ENCODE assay signal across 22 cellular contexts in the genomic region with DNA sequence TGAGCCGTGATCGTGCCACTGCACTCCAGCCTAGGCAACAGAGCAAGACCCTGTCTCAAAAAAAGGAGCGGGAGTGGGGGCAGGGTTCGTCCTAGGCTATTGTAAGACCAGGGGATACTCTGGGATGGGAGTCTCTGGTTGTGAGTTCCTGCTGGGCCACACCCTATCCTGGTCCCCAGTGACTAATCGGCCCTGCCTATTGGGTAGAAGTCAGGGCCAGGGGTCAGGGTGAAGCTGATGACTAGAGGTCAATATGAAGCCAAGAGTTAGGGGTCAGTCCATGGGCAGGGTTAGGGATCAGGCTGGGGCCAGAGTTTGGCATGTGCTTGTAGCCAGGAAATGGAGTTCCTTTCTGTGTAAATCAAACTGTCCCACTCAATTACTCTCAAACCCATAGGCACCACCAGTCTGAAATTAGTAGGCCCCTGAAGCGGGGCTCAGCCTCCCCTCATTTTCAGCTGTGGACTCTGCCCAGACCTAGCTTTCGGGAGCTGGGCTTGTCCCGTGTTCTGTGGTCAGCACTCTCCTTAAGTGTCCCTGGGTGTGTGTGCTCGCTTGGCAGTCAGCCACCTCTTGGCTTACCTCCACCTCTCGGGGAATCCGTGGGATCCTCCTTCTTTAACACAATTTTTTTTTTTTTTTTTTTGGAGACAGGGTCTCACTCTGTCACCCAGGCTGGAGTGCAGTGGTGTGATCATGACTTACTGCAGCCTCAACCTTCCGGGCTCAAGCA. TPM values are rescaled to one million over a fixed set of nuclear protein-coding genes. Genes with fewer than 3 reads are reported as not detected.
DNase-seq lines count a peak whose midpoint lies in the region; ATAC-seq and TF ChIP-seq lines count a peak whose summit lies in the region.
"Had no signal": no experiment of that assay in that cellular context is flagged by ENCODE, and none has a peak within 500 bp of the region (broad histone marks: within the 10 kb centered on the region; RNA-seq: fewer than 3 reads in every experiment).

No MANE protein-coding gene starts in this region.

- no peak overlapping the region for H3K9ac ChIP-seq in neuronal stem cell (ENCODE audit: low read depth, low read length, poor library complexity)

- peak; percentile 61 for DNase-seq in Right ventricle myocardium superior
- DNase-seq in cardiac septum (ENCODE audit: low spot score), result no peak
- no peak for DNase-seq in left ventricle myocardium inferior
- DNase-seq in neuronal stem cell (ENCODE audit: low spot score), result no peak
- no peak for DNase-seq in vagina (ENCODE audit: extremely low spot score in 2 of 2)
- DNase-seq in natural killer cell, result no peak
- DNase-seq in SKM-1 treated with dmso at 0.1 percent for 144 hours (lab: John Stamatoyannopoulos, UW; ENCODE audit: unreplicated experiment), result no peak
- no peak for DNase-seq in GM13976 (ENCODE audit: low spot score)
- DNase-seq: activated CD8-positive, alpha-beta memory T cell treated with anti-CD3 and anti-CD28 coated beads for 24 hours; amniotic stem cell; CD4-positive, CD25-positive, alpha-beta regulatory T cell; head of caudate nucleus; MM.1S; SW 1271; WERI-Rb-1 had no signal

- peak overlapping the region; percentile 95 for H3K27ac ChIP-seq in left ventricle myocardium inferior (replicated peaks)
- H3K27ac ChIP-seq in neuronal stem cell (replicated peaks; ENCODE audit: low read length), result no peak overlapping the region
- peak overlapping the region; percentile 72 for H3K27ac ChIP-seq in vagina
- H3K27ac ChIP-seq: epithelial cell of prostate, WERI-Rb-1 had no signal

- peak overlapping the region; percentile 65 for H2AK5ac ChIP-seq in neuronal stem cell (ENCODE audit: low read depth, low read length)

- no peak overlapping the region for H3K23ac ChIP-seq in neuronal stem cell (ENCODE audit: low read depth, low read length, poor library complexity)

- peaks cover 0 to 4% of the 10 kb centered on the region in 2 donors for H3K4me1 Mint-ChIP-seq in natural killer cell

- no peaks in the 10 kb centered on the region for H3K9me3 Mint-ChIP-seq in natural killer cell
- H3K9me3 Mint-ChIP-seq: activated T-helper 2 cell treated with anti-CD3 and anti-CD28 coated beads, Interferon-gamma antibody, Interleukin-2, Interleukin-4, amounts not matched to agents 10 μg/mL and 5 μg/mL and 100 μg/mL, durations not matched to agents 14 hours and 24 hours and 36 hours had no signal

- no peaks in the 10 kb centered on the region for H3K9me3 ChIP-seq in left ventricle myocardium inferior (replicated peaks)
- H3K9me3 ChIP-seq in neuronal stem cell (replicated peaks in 1 of 2; ENCODE audit: control insufficient read depth in 2 of 2, insufficient read depth in 1 of 2, low read depth in 1 of 2, low read length in 2 of 2), result no peaks in the 10 kb centered on the region
- H3K9me3 ChIP-seq in vagina, result no peaks in the 10 kb centered on the region
- H3K9me3 ChIP-seq: Peyer's patch had no signal

- H2AFZ ChIP-seq in neuronal stem cell (ENCODE audit: low read length), result peak overlapping the region; percentile 33

- peaks cover 25% of the 10 kb centered on the region for H3K27me3 ChIP-seq in left ventricle myocardium inferior (ENCODE audit: low read depth)
- H3K27me3 ChIP-seq in neuronal stem cell (ENCODE audit: control insufficient read depth in 3 of 3, insufficient read depth in 3 of 3, low read depth in 1 of 3, low read length in 3 of 3), result peaks cover 0 to 35% (median 12%) of the 10 kb centered on the region in 3 experiments
- no peaks in the 10 kb centered on the region for H3K27me3 ChIP-seq in vagina

- TF ChIP-seq POLR2A in vagina (IDR thresholded peaks at IDR 0.05), result no peak

- no peak overlapping the region for H3K14ac ChIP-seq in neuronal stem cell (ENCODE audit: low read length)

- H2BK12ac ChIP-seq in neuronal stem cell (ENCODE audit: low read length), result no peak overlapping the region

- TF ChIP-seq CTCF in left ventricle myocardium inferior (IDR thresholded peaks at IDR 0.05; ENCODE audit: borderline replicate concordance) (no peak), vagina (IDR thresholded peaks at IDR 0.05) (no peak), natural killer cell (IDR thresholded peaks at IDR 0.05) (no peak), GM13976 (IDR thresholded peaks at IDR 0.05; ENCODE audit: borderline replicate concordance, control extremely low read depth, extremely low read depth, insufficient read depth, missing control alignments) (no peak)

- no peak overlapping the region for H2BK5ac ChIP-seq in neuronal stem cell (ENCODE audit: low read length)

- H3K27me3 Mint-ChIP-seq in natural killer cell (ENCODE audit: low read depth in 2 of 2), result peaks cover 16 to 32% of the 10 kb centered on the region in 2 donors

- H3K79me1 ChIP-seq in neuronal stem cell (ENCODE audit: low read depth, low read length), result no peaks in the 10 kb centered on the region

- H3K4ac ChIP-seq in neuronal stem cell (ENCODE audit: low read length), result no peak overlapping the region

- no peak overlapping the region for H3K18ac ChIP-seq in neuronal stem cell (ENCODE audit: low read length)

- H4K91ac ChIP-seq in neuronal stem cell (ENCODE audit: low read depth, low read length, poor library complexity), result no peak overlapping the region

- ATAC-seq in Right ventricle myocardium superior (ENCODE audit: poor library complexity) (peak; percentile 25), natural killer cell (no peak)

- in situ Hi-C loops in GM13976 (cut with MboI; ENCODE audit: low sequenced_read_pairs, unreplicated experiment), result no loop called here

- H3K4me3 Mint-ChIP-seq in natural killer cell, result no peak overlapping the region
- H3K4me3 Mint-ChIP-seq: CD4-positive, CD25-positive, alpha-beta regulatory T cell had no signal

- H2BK120ac ChIP-seq in neuronal stem cell (ENCODE audit: low read depth, low read length), result no peak overlapping the region

- no CpG with 5 or more reads among the region's 12 CpGs for WGBS in neuronal stem cell (ENCODE audit: extremely low coverage in 2 of 2, insufficient read length in 2 of 2, insufficient replicate concordance in 1 of 2), 2 donors

- H3K4me1 ChIP-seq in left ventricle myocardium inferior (peaks cover 92% of the 10 kb centered on the region), neuronal stem cell (ENCODE audit: control insufficient read depth in 2 of 2, insufficient read depth in 1 of 2, low read depth in 1 of 2, low read length in 2 of 2) (peaks cover 9 to 12% of the 10 kb centered on the region in 2 donors), vagina (peaks cover 32% of the 10 kb centered on the region)

- H3K4me3 ChIP-seq in left ventricle myocardium inferior (peak overlapping the region; percentile 78), neuronal stem cell (ENCODE audit: low read length in 2 of 2) (no peak overlapping the region), vagina (peak overlapping the region; percentile 42 to 53)

- H2BK15ac ChIP-seq in neuronal stem cell (ENCODE audit: low read length), result no peak overlapping the region

- H3K36me3 Mint-ChIP-seq in natural killer cell, result no peaks in the 10 kb centered on the region

- H3K27ac Mint-ChIP-seq in natural killer cell, result no peak overlapping the region
- H3K27ac Mint-ChIP-seq: activated T-helper 2 cell treated with anti-CD3 and anti-CD28 coated beads, Interferon-gamma antibody, Interleukin-2, Interleukin-4, amounts not matched to agents 10 μg/mL and 5 μg/mL and 100 μg/mL, durations not matched to agents 14 hours and 24 hours and 36 hours had no signal

- H3K36me3 ChIP-seq in left ventricle myocardium inferior, result peaks cover 3% of the 10 kb centered on the region
- no peaks in the 10 kb centered on the region for H3K36me3 ChIP-seq in neuronal stem cell (replicated peaks in 1 of 2; ENCODE audit: control insufficient read depth in 2 of 2, insufficient read depth in 2 of 2, low read length in 2 of 2)
- no peaks in the 10 kb centered on the region for H3K36me3 ChIP-seq in vagina
- H3K36me3 ChIP-seq: Peyer's patch, WERI-Rb-1 had no signal

- H3K4me2 ChIP-seq in neuronal stem cell (ENCODE audit: insufficient read depth, low read length, poor library complexity, severe bottlenecking), result no peak overlapping the region

- intact Hi-C loops in Right ventricle myocardium superior (cut with DNase I), result no loop called here
- intact Hi-C loops in cardiac septum (cut with DNase I), result no loop called here
- intact Hi-C loops in left ventricle myocardium inferior (cut with micrococcal nuclease), result no loop called here
- intact Hi-C loops in vagina (cut with DNase I), result no loop called here
- intact Hi-C loops in natural killer cell (cut with micrococcal nuclease), result no loop called here

- H4K8ac ChIP-seq in neuronal stem cell (ENCODE audit: low read depth, low read length), result no peak overlapping the region

RNA-seq across cellular contexts. Expression of a gene that starts 1.8 kb away (rescaled TPM):
- total RNA-seq in Right ventricle myocardium superior (16.6 TPM), cardiac septum (9.2 TPM), left ventricle myocardium inferior (12.5 TPM), vagina (21.6 TPM), natural killer cell (not detected)
- 0.39 TPM for polyA plus RNA-seq in neuronal stem cell (2013, experiment 1 of 2)
- 0.47 TPM for polyA plus RNA-seq in neuronal stem cell (2013, experiment 2 of 2)
- total RNA-seq: A673; CD4-positive, CD25-positive, alpha-beta regulatory T cell; HT-29 had no signal

RNA-seq across cellular contexts. Expression of a gene that starts 21.9 kb away (rescaled TPM):
- 9.6 TPM for total RNA-seq in Right ventricle myocardium superior
- 2.4 TPM for total RNA-seq in cardiac septum
- total RNA-seq in left ventricle myocardium inferior, result 6.4 TPM
- 0.01 TPM for polyA plus RNA-seq in neuronal stem cell (2013, experiment 1 of 2)
- polyA plus RNA-seq in neuronal stem cell (2013, experiment 2 of 2), result 0.01 TPM
- total RNA-seq in vagina, result 8.8 TPM
- total RNA-seq in natural killer cell, result under 1 TPM; 0.09 to 0.36 (median 0.30) TPM
- total RNA-seq: A673; activated T-helper 2 cell treated with anti-CD3 and anti-CD28 coated beads, Interferon-gamma antibody, Interleukin-2, Interleukin-4, amounts not matched to agents 10 μg/mL and 5 μg/mL and 100 μg/mL, durations not matched to agents 14 hours and 24 hours and 36 hours; CD4-positive, CD25-positive, alpha-beta regulatory T cell; HT-29; kidney epithelial cell; pulmonary artery endothelial cell had no signal
- polyA plus RNA-seq: CD4-positive, CD25-positive, alpha-beta regulatory T cell had no signal

RNA-seq across cellular contexts. Expression of a gene that starts 33.3 kb away (rescaled TPM):
- total RNA-seq in Right ventricle myocardium superior, result 11.3 TPM
- total RNA-seq in cardiac septum, result 9.9 TPM
- total RNA-seq in left ventricle myocardium inferior, result 10.2 TPM
- 57.7 TPM for polyA plus RNA-seq in neuronal stem cell (2013, experiment 1 of 2)
- polyA plus RNA-seq in neuronal stem cell (2013, experiment 2 of 2), result 57.2 TPM
- total RNA-seq in vagina, result 16.0 TPM
- 10 to 100 TPM; 10.1 to 13.5 (median 12.3) TPM for total RNA-seq in natural killer cell

RNA-seq across cellular contexts. Expression of a gene that starts 47.0 kb away (rescaled TPM):
- total RNA-seq in Right ventricle myocardium superior (0.32 TPM), cardiac septum (not detected), left ventricle myocardium inferior (0.33 TPM), vagina (not detected), natural killer cell (under 1 TPM in 1 of 3 donors, not detected in 2; 0.23 TPM)
- 0.13 TPM for polyA plus RNA-seq in neuronal stem cell (2013, experiment 1 of 2)
- polyA plus RNA-seq in neuronal stem cell (2013, experiment 2 of 2), result 0.21 TPM
- total RNA-seq: activated T-helper 2 cell treated with anti-CD3 and anti-CD28 coated beads, Interferon-gamma antibody, Interleukin-2, Interleukin-4, amounts not matched to agents 10 μg/mL and 5 μg/mL and 100 μg/mL, durations not matched to agents 14 hours and 24 hours and 36 hours; CD4-positive, CD25-positive, alpha-beta regulatory T cell; kidney epithelial cell; Peyer's patch had no signal
- polyA plus RNA-seq: CD4-positive, CD25-positive, alpha-beta regulatory T cell had no signal

RNA-seq across cellular contexts. Expression of a gene that starts 52.3 kb away (rescaled TPM):
- 68.3 TPM for total RNA-seq in Right ventricle myocardium superior
- 79.8 TPM for total RNA-seq in cardiac septum
- 70.7 TPM for total RNA-seq in left ventricle myocardium inferior
- polyA plus RNA-seq in neuronal stem cell (2013, experiment 1 of 2), result 21.7 TPM
- polyA plus RNA-seq in neuronal stem cell (2013, experiment 2 of 2), result 21.0 TPM
- total RNA-seq in vagina, result 62.9 TPM
- 10 to 100 TPM; 46.7 to 62.6 (median 55.4) TPM for total RNA-seq in natural killer cell

Comparison
In these comparisons a context has a peak if more than half of its experiments do, and no peak if none do; other contexts are left out.
1. H3K4me3 ChIP-seq: peak in left ventricle myocardium inferior (single experiment) and vagina (2 of 2); none in neuronal stem cell (0 of 2).